Comparison of ENCODE assay signal across 25 cellular contexts in genomic region chr10:132204781-132205473, GRCh38. TPM values are rescaled to one million over a fixed set of nuclear protein-coding genes. Genes with fewer than 3 reads are reported as not detected.
DNase-seq lines count a peak whose midpoint lies in the region; ATAC-seq, FAIRE-seq and TF ChIP-seq lines count a peak whose summit lies in the region.
"Had no signal": no experiment of that assay in that cellular context is flagged by ENCODE, and none has a peak within 500 bp of the region (broad histone marks: within the 10 kb centered on the region; RNA-seq: fewer than 3 reads in every experiment).

No MANE protein-coding gene starts in this region.

- peak in 1 of 4 donors; percentile 16 for ATAC-seq in right lobe of liver
- ATAC-seq in GM21529 (IDR thresholded peaks at IDR 0.05; ENCODE audit: unreplicated experiment) = no peak
- ATAC-seq: heart right ventricle; naive thymus-derived CD8-positive, alpha-beta T cell; stimulated activated memory B cell treated with anti-CD40 and anti-IgM and Interleukin-4, amounts not matched to agents 10 μg/mL and 1 μg/mL and 100 μg/mL, for 72 hours had no signal

- H3K27me3 ChIP-seq in H1 (replicated peaks in 1 of 4; ENCODE audit: control insufficient read depth in 3 of 4, extremely low read depth in 1 of 4, insufficient read depth in 3 of 4, low read length in 3 of 4) (no peaks in the 10 kb centered on the region), right lobe of liver (no peaks in the 10 kb centered on the region)
- H3K27me3 ChIP-seq: heart right ventricle, upper lobe of left lung had no signal

- no peak overlapping the region for H2BK12ac ChIP-seq in H1 (ENCODE audit: low read depth, low read length)

- H3K27ac ChIP-seq in H1 (ENCODE audit: low read depth, low read length) (no peak overlapping the region), right lobe of liver (no peak overlapping the region)
- H3K27ac ChIP-seq: coronary artery, heart right ventricle, KMS-11, upper lobe of left lung had no signal

- TF ChIP-seq EP300 in Ishikawa (IDR thresholded peaks at IDR 0.05; ENCODE audit: borderline replicate concordance) (no peak), H1 (IDR thresholded peaks at IDR 0.05; ENCODE audit: borderline replicate concordance in 1 of 2, low read depth in 2 of 2, low read length in 2 of 2) (no peak)

- no peak overlapping the region for H4K5ac ChIP-seq in H1 (ENCODE audit: insufficient read length, low read depth, low read length)

- WGBS in H1 (ENCODE audit: extremely low coverage in 1 of 2, insufficient coverage in 1 of 2, insufficient read length in 1 of 2, insufficient replicate concordance in 2 of 2, low coverage in 1 of 2, low lambda C conversion rate in 2 of 2, missing lambda C conversion rate in 1 of 2), 2 experiments = 92% methylated on average over 28 of the region's 28 CpGs; no CpG with 5 or more reads in 1 of the 2 experiments
- WGBS in right lobe of liver (ENCODE audit: insufficient coverage, low coverage, low lambda C conversion rate, missing lambda C conversion rate) = 40% methylated on average over 8 of the region's 28 CpGs

- H3K23ac ChIP-seq in H1 (ENCODE audit: insufficient read length) = no peak overlapping the region

- TF ChIP-seq RAD21 in Ishikawa (IDR thresholded peaks at IDR 0.05; ENCODE audit: low read depth) (peak; percentile 40), H1 (IDR thresholded peaks at IDR 0.05 in 1 of 2, conservative IDR thresholded peaks at IDR 0.05 in 1 of 2; ENCODE audit: low read depth in 2 of 2, low read length in 2 of 2) (peak; percentile 17 to 50; a peak in 3 of 4 replicates)

- TF ChIP-seq POLR2A in H1 (IDR thresholded peaks at IDR 0.05; ENCODE audit: control extremely low read depth in 1 of 2, low read depth in 2 of 2, low read length in 2 of 2) (no peak), right lobe of liver (IDR thresholded peaks at IDR 0.05) (no peak)

- no peak overlapping the region for H3K18ac ChIP-seq in H1 (ENCODE audit: extremely low read depth, low read length)

- H2AFZ ChIP-seq in H1 (ENCODE audit: low read length) = no peak overlapping the region

- H3K4me2 ChIP-seq in H1 (ENCODE audit: insufficient read depth in 1 of 2, low read depth in 2 of 2, low read length in 2 of 2) = no peak overlapping the region
- H3K4me2 ChIP-seq: KMS-11 had no signal

- intact Hi-C loops in right lobe of liver (cut with DNase I) = no loop called here

- no peaks in the 10 kb centered on the region; a peak in 1 of 8 replicates for H3K36me3 ChIP-seq in H1 (ENCODE audit: control insufficient read depth in 2 of 4, insufficient read depth in 4 of 4, low read length in 3 of 4)
- no peaks in the 10 kb centered on the region for H3K36me3 ChIP-seq in right lobe of liver

- TF ChIP-seq CTCF in H1 (IDR thresholded peaks at IDR 0.05; ENCODE audit: control extremely low read depth in 1 of 3, insufficient read depth in 1 of 3, low read depth in 1 of 3, low read length in 3 of 3) (peak in 2 of 3 experiments; percentile 25 to 27; a peak in 2 of 4 replicates), right lobe of liver (IDR thresholded peaks at IDR 0.05) (no peak)

- H3K4me3 ChIP-seq in H1 (ENCODE audit: extremely low read depth in 1 of 4, insufficient read depth in 2 of 4, low read depth in 3 of 4, low read length in 4 of 4) (no peak overlapping the region), right lobe of liver (no peak overlapping the region)
- H3K4me3 ChIP-seq: coronary artery, heart right ventricle, upper lobe of left lung had no signal

- H2BK20ac ChIP-seq in H1 (ENCODE audit: low read length) = no peak overlapping the region

- CTCF ChIA-PET in H1 (lab: Charles Lee; ENCODE audit: partially characterized antibody) = interaction anchor here (0.7 to 1.3 kb wide), 9 partner anchors 12 to 302 kb away, joined by 3 to 6 read pairs (median 3); no protein-coding TSS in a partner anchor

- no peak overlapping the region for H2BK5ac ChIP-seq in H1 (ENCODE audit: low read depth, low read length)

- H3K79me1 ChIP-seq in H1 (ENCODE audit: low read depth, low read length) = no peaks in the 10 kb centered on the region

- no peak overlapping the region for H2BK15ac ChIP-seq in H1 (ENCODE audit: low read length)

- H3K9ac ChIP-seq in H1 (replicated peaks in 1 of 4; ENCODE audit: extremely low read depth in 1 of 4, low read depth in 3 of 4, low read length in 3 of 4) = no peak overlapping the region
- H3K9ac ChIP-seq: KMS-11 had no signal

- FAIRE-seq in H1 (lab: Jason Lieb, UNC) = no peak
- FAIRE-seq: G401.6 had no signal

- no peak overlapping the region for H4K91ac ChIP-seq in H1 (replicated peaks; ENCODE audit: insufficient read length, low read length)

- H3K79me2 ChIP-seq in H1 (ENCODE audit: control insufficient read depth in 1 of 2, insufficient read depth in 2 of 2, low read length in 2 of 2) = no peaks in the 10 kb centered on the region

- H3K9me3 ChIP-seq in H1 (ENCODE audit: insufficient read depth in 2 of 2, low read depth in 1 of 2, low read length in 1 of 2) (no peaks in the 10 kb centered on the region), right lobe of liver (no peaks in the 10 kb centered on the region)
- H3K9me3 ChIP-seq: heart right ventricle, upper lobe of left lung had no signal

- no peak overlapping the region for H3K14ac ChIP-seq in H1 (ENCODE audit: insufficient read length)

- DNase-seq in ELF-1 (ENCODE audit: low read depth, low spot score) = peak; percentile 52
- DNase-seq in H1 (ENCODE audit: low read depth in 1 of 2, low spot score in 2 of 2) = peak in 1 of 2 experiments; percentile 62
- DNase-seq in right lobe of liver = peak in 2 of 3 donors; percentile 9 to 47
- no peak for DNase-seq in KG1 (lab: John Stamatoyannopoulos, UW)
- DNase-seq in stimulated activated CD4-positive, alpha-beta T cell treated with anti-CD3 and anti-CD28 coated beads, Interleukin-4, amount 100 ng/mL, for 24 hours = no peak
- DNase-seq: activated CD4-positive, alpha-beta memory T cell treated with anti-CD3 and anti-CD28 coated beads, Interleukin-2, amount 10 ng/mL, durations not matched to agents 7 days and 5 days; activated CD8-positive, alpha-beta memory T cell treated with anti-CD3 and anti-CD28 coated beads, Interleukin-2, amount 50 U/mL, for 4 hours; activated naive CD4-positive, alpha-beta T cell; caudate nucleus; effector memory CD4-positive, alpha-beta T cell; erythroblast; naive thymus-derived CD8-positive, alpha-beta T cell; NCI-H1417 treated with DMSO at 0.1 percent for 48 hours; NCI-H2081; NCI-H2227 treated with DMSO at 0.1 percent for 48 hours; occipital lobe had no signal

- peaks cover 2 to 6% of the 10 kb centered on the region in 2 experiments for H4K20me1 ChIP-seq in H1 (replicated peaks in 1 of 2; ENCODE audit: control insufficient read depth in 1 of 2, insufficient read depth in 2 of 2, low read length in 2 of 2)

- H4K8ac ChIP-seq in H1 (ENCODE audit: extremely low read depth, insufficient read depth, low read length) = no peak overlapping the region

- no peaks in the 10 kb centered on the region for H3K4me1 ChIP-seq in H1 (replicated peaks in 1 of 4; ENCODE audit: control insufficient read depth in 3 of 4, insufficient read depth in 4 of 4, low read length in 3 of 4)
- H3K4me1 ChIP-seq in right lobe of liver = no peaks in the 10 kb centered on the region
- H3K4me1 ChIP-seq: upper lobe of left lung had no signal

- no peak overlapping the region for H3K4ac ChIP-seq in H1 (replicated peaks; ENCODE audit: insufficient read length, low read depth, low read length)

- POLR2A ChIA-PET in H1 (lab: Charles Lee; ENCODE audit: partially characterized antibody) = no interaction called here

- H3K23me2 ChIP-seq in H1 (ENCODE audit: low read depth, low read length) = no peaks in the 10 kb centered on the region

- no peak overlapping the region for H2BK120ac ChIP-seq in H1 (replicated peaks; ENCODE audit: low read depth, low read length)

- no peak overlapping the region for H2AK5ac ChIP-seq in H1 (ENCODE audit: low read depth, low read length)

- no peak overlapping the region for H3K56ac ChIP-seq in H1 (replicated peaks; ENCODE audit: insufficient read length, low read depth, low read length)

TF ChIP-seq in Ishikawa, 13 proteins besides CTCF, POLR2A, EP300 and RAD21 (continues in another document):
- no peak for TF ChIP-seq TEAD4 (IDR thresholded peaks at IDR 0.05)
- no peak for TF ChIP-seq CREB1 (IDR thresholded peaks at IDR 0.05; ENCODE audit: low read depth)
- TF ChIP-seq TAF1 (IDR thresholded peaks at IDR 0.05; ENCODE audit: low read depth) = no peak
- no peak for TF ChIP-seq USF1 (IDR thresholded peaks at IDR 0.05)
- TF ChIP-seq TCF12 (IDR thresholded peaks at IDR 0.05; ENCODE audit: low read depth) = no peak

TF ChIP-seq in H1, 55 proteins besides CTCF, POLR2A, EP300 and RAD21 (continues in another document):
- TF ChIP-seq HDAC2 (IDR thresholded peaks at IDR 0.05; ENCODE audit: borderline replicate concordance in 1 of 2, low read depth in 2 of 2, low read length in 2 of 2) (no peak), ATF3 (IDR thresholded peaks at IDR 0.05; ENCODE audit: insufficient read depth, low read depth, low read length) (0 out of 2 replicates have a peak, but pooled peaks have one; percentile 7), CREB1 (IDR thresholded peaks at IDR 0.05) (peak; percentile 67; the same call in 1 of the 2 replicates)

RNA-seq across cellular contexts. Expression of gene DPYSL4, which starts 18.2 kb away (rescaled TPM):
- 15.2 and 16.4 TPM in 2 replicates for total RNA-seq in H1 (2021; fragmentation: NEBNext Ultra II Directional; extraction: Animal tissue kit (Norgen Biotek cat#: 25700))
- 12.9 and 21.6 TPM in 2 replicates for polyA plus RNA-seq in H1 (2011; rRNA removed)
- polyA plus RNA-seq in H1 (2011; cell fraction: cytosol; rRNA removed) = 12.2 TPM
- 51.0 TPM for polyA plus RNA-seq in H1 (2011; cell fraction: nucleus; rRNA removed)
- 17.8 to 24.2 TPM (median 20.8 TPM) in 4 replicates for polyA plus RNA-seq in H1 (2012, experiment 1 of 2)
- 13.3 TPM for polyA plus RNA-seq in H1 (2012, experiment 2 of 2)
- polyA plus RNA-seq in H1 (2013, experiment 1 of 2) = 15.1 TPM
- polyA plus RNA-seq in H1 (2013, experiment 2 of 2) = 13.3 TPM
- polyA minus RNA-seq in H1 (2011; rRNA and poly(A)+ RNA removed) = 7.1 and 10.2 TPM in 2 replicates
- 7.7 TPM for polyA minus RNA-seq in H1 (2011; cell fraction: cytosol; rRNA and poly(A)+ RNA removed)
- 9.5 TPM for polyA minus RNA-seq in H1 (2011; cell fraction: nucleus; rRNA and poly(A)+ RNA removed)
- under 1 TPM in 3 of 6 experiments, not detected in 3; 0.24 to 0.31 (median 0.25) TPM for total RNA-seq in right lobe of liver
- total RNA-seq: OCI-LY7 had no signal

Comparison
In these comparisons a context has a peak if more than half of its experiments do, and no peak if none do; other contexts are left out.
1. DNase-seq: peak in ELF-1 (single experiment) and right lobe of liver (2 of 3); none in KG1 (single experiment) and stimulated activated CD4-positive, alpha-beta T cell treated with anti-CD3 and anti-CD28 coated beads, Interleukin-4, amount 100 ng/mL, for 24 hours (single experiment).
2. CTCF ChIP-seq: peak in H1 (2 of 3); none in right lobe of liver (0 of 4).
3. RNA of gene DPYSL4, which starts 18.2 kb away (total RNA-seq): 15.2 to 16.4 TPM in H1; 0.24 to 0.31 TPM in right lobe of liver; every median in the first group is over 10 times any median in the second.